ENCODE assay signal across 1 cellular context in genomic region chr5:125719681-125720676, GRCh38.
TF ChIP-seq lines count a peak whose summit lies in the region.

No MANE protein-coding gene starts in this region.

TF ChIP-seq in GM23338, 12 proteins besides CTCF, POLR2A, EP300 and RAD21 (continued from another document):
- TF ChIP-seq JUNB (IDR thresholded peaks at IDR 0.05; ENCODE audit: unreplicated experiment) (no peak), REST (IDR thresholded peaks at IDR 0.05; ENCODE audit: unreplicated experiment) (no peak), NANOG (IDR thresholded peaks at IDR 0.05; ENCODE audit: borderline replicate concordance) (no peak), POLR2AphosphoS5 (IDR thresholded peaks at IDR 0.05; ENCODE audit: low read depth) (no peak), ZNF114 (CRISPR knock-in tag; IDR thresholded peaks at IDR 0.05) (no peak)
TF ChIP-seq in GM23338: peak in this region for 0.
